8 cellular contexts compared by ENCODE assay signal in the genomic region with DNA sequence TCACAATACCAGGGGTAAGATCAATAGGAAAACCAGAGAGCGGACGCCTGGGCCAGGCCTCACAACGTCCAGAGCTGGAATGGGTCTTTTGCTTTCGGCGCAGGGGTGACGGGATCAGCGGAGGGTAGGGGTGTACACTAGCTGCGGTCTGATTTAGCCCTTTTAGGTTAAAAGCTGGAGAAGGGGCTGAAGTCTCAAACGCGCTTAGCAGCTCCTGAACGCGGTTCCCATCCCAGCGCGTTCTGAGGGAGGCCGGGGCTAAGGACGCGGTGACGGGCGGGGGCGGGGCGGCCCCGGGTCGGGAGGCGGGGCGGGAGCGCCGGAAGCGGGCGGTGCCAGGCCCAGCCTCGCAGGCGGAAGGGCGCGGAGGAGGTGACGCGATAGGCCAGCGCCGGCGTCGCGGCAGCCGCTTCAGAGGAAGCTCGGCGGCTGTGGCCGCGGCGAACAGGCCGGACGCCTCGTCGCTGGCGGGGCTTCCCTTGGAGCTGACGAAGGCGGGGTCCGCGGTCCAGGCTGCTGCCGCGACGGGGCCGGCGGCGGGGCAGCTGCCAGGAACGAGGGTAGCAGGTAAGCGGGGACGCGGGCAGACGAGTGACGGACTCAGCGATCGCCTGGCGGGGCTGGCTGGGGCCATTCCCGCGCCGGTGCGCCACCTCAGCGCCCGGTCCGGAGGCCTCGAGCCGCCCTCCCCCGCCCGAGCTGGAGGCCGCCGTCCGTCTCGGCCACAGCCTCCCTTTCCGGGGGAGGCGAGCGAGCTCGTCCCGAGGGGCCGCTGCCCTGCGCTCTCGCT. TPM values are rescaled to one million over a fixed set of nuclear protein-coding genes. Genes with fewer than 3 reads are reported as not detected.
DNase-seq lines count a peak whose midpoint lies in the region; ATAC-seq and TF ChIP-seq lines count a peak whose summit lies in the region.

A gene with protein sequence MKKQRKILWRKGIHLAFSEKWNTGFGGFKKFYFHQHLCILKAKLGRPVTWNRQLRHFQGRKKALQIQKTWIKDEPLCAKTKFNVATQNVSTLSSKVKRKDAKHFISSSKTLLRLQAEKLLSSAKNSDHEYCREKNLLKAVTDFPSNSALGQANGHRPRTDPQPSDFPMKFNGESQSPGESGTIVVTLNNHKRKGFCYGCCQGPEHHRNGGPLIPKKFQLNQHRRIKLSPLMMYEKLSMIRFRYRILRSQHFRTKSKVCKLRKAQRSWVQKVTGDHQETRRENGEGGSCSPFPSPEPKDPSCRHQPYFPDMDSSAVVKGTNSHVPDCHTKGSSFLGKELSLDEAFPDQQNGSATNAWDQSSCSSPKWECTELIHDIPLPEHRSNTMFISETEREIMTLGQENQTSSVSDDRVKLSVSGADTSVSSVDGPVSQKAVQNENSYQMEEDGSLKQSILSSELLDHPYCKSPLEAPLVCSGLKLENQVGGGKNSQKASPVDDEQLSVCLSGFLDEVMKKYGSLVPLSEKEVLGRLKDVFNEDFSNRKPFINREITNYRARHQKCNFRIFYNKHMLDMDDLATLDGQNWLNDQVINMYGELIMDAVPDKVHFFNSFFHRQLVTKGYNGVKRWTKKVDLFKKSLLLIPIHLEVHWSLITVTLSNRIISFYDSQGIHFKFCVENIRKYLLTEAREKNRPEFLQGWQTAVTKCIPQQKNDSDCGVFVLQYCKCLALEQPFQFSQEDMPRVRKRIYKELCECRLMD (plus strand): TSS at position 414 of the 790 bp plus-strand sequence. CDS start 17,262 bp downstream, outside the sequence.

- peak within 1 kb of the TSS; percentile 94 for H3K27ac Mint-ChIP-seq in activated naive CD8-positive, alpha-beta T cell

- peaks cover 4% of the 10 kb centered on the region for H3K36me3 Mint-ChIP-seq in activated naive CD8-positive, alpha-beta T cell

- peak within 1 kb of the TSS; percentile 98 for H3K4me3 Mint-ChIP-seq in activated naive CD8-positive, alpha-beta T cell

- H3K4me1 Mint-ChIP-seq in activated naive CD8-positive, alpha-beta T cell (ENCODE audit: low read depth) = peaks cover 32% of the 10 kb centered on the region

- peak within 1 kb of the TSS; percentile 97 for H3K27ac ChIP-seq in temporal lobe (ENCODE audit: low read depth, low read length)

- DNase-seq in GM12865 (ENCODE audit: low read depth) (peak; percentile 94), NCI-H1105 treated with DMSO at 0.1 percent for 48 hours (lab: John Stamatoyannopoulos, UW) (peak; percentile 93), SKM-1 treated with dmso at 0.1 percent for 144 hours (lab: John Stamatoyannopoulos, UW; ENCODE audit: unreplicated experiment) (peak; percentile 86), glomerular visceral epithelial cell (ENCODE audit: extremely low spot score) (peak; percentile 91), omental fat pad (ENCODE audit: low spot score) (peak; percentile 56)

- peak within 1 kb of the TSS; percentile 100 for H3K4me3 ChIP-seq in GM12865 (ENCODE audit: low read depth, low read length)

- peak; percentile 93 for ATAC-seq in HG02759 (IDR thresholded peaks at IDR 0.05; ENCODE audit: unreplicated experiment)
- ATAC-seq in omental fat pad (ENCODE audit: low FRiP score) = peak; percentile 97

- no peaks in the 10 kb centered on the region for H3K27me3 Mint-ChIP-seq in activated naive CD8-positive, alpha-beta T cell

- TF ChIP-seq CTCF in GM12865 (IDR thresholded peaks at IDR 0.05; ENCODE audit: insufficient read depth, low read depth, low read length, missing control alignments) (no peak), omental fat pad (IDR thresholded peaks at IDR 0.05) (no peak)

- no peaks in the 10 kb centered on the region for H3K9me3 Mint-ChIP-seq in activated naive CD8-positive, alpha-beta T cell (ENCODE audit: low read depth)

RNA-seq across cellular contexts. Expression of the gene that starts here (rescaled TPM):
- total RNA-seq in omental fat pad (10 to 100 TPM; 31.3 to 69.9 (median 41.3) TPM), temporal lobe (40.3 TPM)

Comparison
In these comparisons a context has a peak if more than half of its experiments do, and no peak if none do; other contexts are left out.
1. Peak in every context shown above with its lines: DNase-seq, ATAC-seq, H3K4me3 ChIP-seq and H3K27ac ChIP-seq.